8 cellular contexts compared by ENCODE assay signal in the genomic region with DNA sequence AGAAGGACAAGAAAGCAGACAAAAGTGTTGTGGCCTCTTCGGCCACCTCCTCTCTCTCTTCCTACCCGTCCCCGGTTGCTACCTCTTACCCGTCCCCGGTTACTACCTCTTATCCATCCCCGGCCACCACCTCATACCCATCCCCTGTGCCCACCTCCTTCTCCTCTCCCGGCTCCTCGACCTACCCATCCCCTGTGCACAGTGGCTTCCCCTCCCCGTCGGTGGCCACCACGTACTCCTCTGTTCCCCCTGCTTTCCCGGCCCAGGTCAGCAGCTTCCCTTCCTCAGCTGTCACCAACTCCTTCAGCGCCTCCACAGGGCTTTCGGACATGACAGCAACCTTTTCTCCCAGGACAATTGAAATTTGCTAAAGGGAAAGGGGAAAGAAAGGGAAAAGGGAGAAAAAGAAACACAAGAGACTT. TPM values are rescaled to one million over a fixed set of nuclear protein-coding genes. Genes with fewer than 3 reads are reported as not detected.
DNase-seq lines count a peak whose midpoint lies in the region; ATAC-seq lines count a peak whose summit lies in the region.

No MANE protein-coding gene starts in this region.

- H3K27me3 Mint-ChIP-seq in activated T-helper 2 cell treated with anti-CD3 and anti-CD28 coated beads, Interferon-gamma antibody, Interleukin-2, Interleukin-4, amounts not matched to agents 10 μg/mL and 5 μg/mL and 100 μg/mL, durations not matched to agents 14 hours and 24 hours and 36 hours (ENCODE audit: low read depth): peaks cover 1% of the 10 kb centered on the region
- H3K27me3 Mint-ChIP-seq in stimulated activated memory B cell treated with anti-CD40 and anti-IgM and Interleukin-4, amounts not matched to agents 10 μg/mL and 1 μg/mL and 100 μg/mL, for 72 hours: no peaks in the 10 kb centered on the region

- peaks cover 22% of the 10 kb centered on the region for H3K4me1 Mint-ChIP-seq in activated T-helper 2 cell treated with anti-CD3 and anti-CD28 coated beads, Interferon-gamma antibody, Interleukin-2, Interleukin-4, amounts not matched to agents 10 μg/mL and 5 μg/mL and 100 μg/mL, durations not matched to agents 14 hours and 24 hours and 36 hours (ENCODE audit: low read depth)
- H3K4me1 Mint-ChIP-seq in stimulated activated memory B cell treated with anti-CD40 and anti-IgM and Interleukin-4, amounts not matched to agents 10 μg/mL and 1 μg/mL and 100 μg/mL, for 72 hours: peaks cover 26% of the 10 kb centered on the region

- peak overlapping the region; percentile 85 for H3K4me3 Mint-ChIP-seq in activated T-helper 2 cell treated with anti-CD3 and anti-CD28 coated beads, Interferon-gamma antibody, Interleukin-2, Interleukin-4, amounts not matched to agents 10 μg/mL and 5 μg/mL and 100 μg/mL, durations not matched to agents 14 hours and 24 hours and 36 hours (ENCODE audit: low read depth)
- peak overlapping the region; percentile 84 for H3K4me3 Mint-ChIP-seq in stimulated activated memory B cell treated with anti-CD40 and anti-IgM and Interleukin-4, amounts not matched to agents 10 μg/mL and 1 μg/mL and 100 μg/mL, for 72 hours

- H3K9me3 ChIP-seq in iPS-18a (ENCODE audit: control insufficient read depth, low read depth, low read length): no peaks in the 10 kb centered on the region

- H3K4me3 ChIP-seq in iPS-18a (ENCODE audit: low read length): peak overlapping the region; percentile 94

- DNase-seq in activated CD4-positive, alpha-beta T cell treated with anti-CD3 and anti-CD28 coated beads, Interleukin-2, amount 50 U/mL, for 4 hours: peak; percentile 26
- DNase-seq in activated CD4-positive, alpha-beta T cell treated with anti-CD3 and anti-CD28 coated beads for 48 hours: no peak
- DNase-seq in activated T-helper 2 cell treated with anti-CD3 and anti-CD28 coated beads, Interferon-gamma antibody, Interleukin-2, Interleukin-4, amounts not matched to agents 10 μg/mL and 5 μg/mL and 100 μg/mL, durations not matched to agents 14 hours and 24 hours and 36 hours (ENCODE audit: low spot score): no peak
- DNase-seq in head of caudate nucleus (no peak), NCI-H1105 treated with DMSO at 0.1 percent for 48 hours (lab: John Stamatoyannopoulos, UW) (no peak)

- peaks cover 34% of the 10 kb centered on the region for H3K36me3 Mint-ChIP-seq in activated T-helper 2 cell treated with anti-CD3 and anti-CD28 coated beads, Interferon-gamma antibody, Interleukin-2, Interleukin-4, amounts not matched to agents 10 μg/mL and 5 μg/mL and 100 μg/mL, durations not matched to agents 14 hours and 24 hours and 36 hours (ENCODE audit: low read depth)
- H3K36me3 Mint-ChIP-seq in stimulated activated memory B cell treated with anti-CD40 and anti-IgM and Interleukin-4, amounts not matched to agents 10 μg/mL and 1 μg/mL and 100 μg/mL, for 72 hours: peaks cover 19% of the 10 kb centered on the region

- peaks cover 18% of the 10 kb centered on the region for H3K27me3 ChIP-seq in iPS-18a (ENCODE audit: control insufficient read depth, insufficient read depth, low read length)

- intact Hi-C loops in activated T-helper 2 cell treated with anti-CD3 and anti-CD28 coated beads, Interferon-gamma antibody, Interleukin-2, Interleukin-4, amounts not matched to agents 10 μg/mL and 5 μg/mL and 100 μg/mL, durations not matched to agents 14 hours and 24 hours and 36 hours (cut with micrococcal nuclease): loop anchor here (5.0 to 10.0 kb wide), 2 partner anchors 130 to 807 kb away; a partner anchor contains a TSS
- intact Hi-C loops in head of caudate nucleus (cut with DNase I): loop anchor here (10.0 kb wide), 1 partner anchor 107 kb away; a partner anchor contains a TSS

- H3K27ac Mint-ChIP-seq in activated T-helper 2 cell treated with anti-CD3 and anti-CD28 coated beads, Interferon-gamma antibody, Interleukin-2, Interleukin-4, amounts not matched to agents 10 μg/mL and 5 μg/mL and 100 μg/mL, durations not matched to agents 14 hours and 24 hours and 36 hours: no peak overlapping the region
- no peak overlapping the region for H3K27ac Mint-ChIP-seq in stimulated activated memory B cell treated with anti-CD40 and anti-IgM and Interleukin-4, amounts not matched to agents 10 μg/mL and 1 μg/mL and 100 μg/mL, for 72 hours

- H3K36me3 ChIP-seq in iPS-18a (ENCODE audit: control insufficient read depth, low read depth, low read length): peaks cover 15% of the 10 kb centered on the region

- H3K9me3 Mint-ChIP-seq in activated T-helper 2 cell treated with anti-CD3 and anti-CD28 coated beads, Interferon-gamma antibody, Interleukin-2, Interleukin-4, amounts not matched to agents 10 μg/mL and 5 μg/mL and 100 μg/mL, durations not matched to agents 14 hours and 24 hours and 36 hours: no peaks in the 10 kb centered on the region
- H3K9me3 Mint-ChIP-seq in stimulated activated memory B cell treated with anti-CD40 and anti-IgM and Interleukin-4, amounts not matched to agents 10 μg/mL and 1 μg/mL and 100 μg/mL, for 72 hours: no peaks in the 10 kb centered on the region

- H3K27ac ChIP-seq in iPS-18a (ENCODE audit: low read length): no peak overlapping the region

- no peak for ATAC-seq in stimulated activated memory B cell treated with anti-CD40 and anti-IgM and Interleukin-4, amounts not matched to agents 10 μg/mL and 1 μg/mL and 100 μg/mL, for 72 hours
- no peak for ATAC-seq in GM18867 (IDR thresholded peaks at IDR 0.05; ENCODE audit: unreplicated experiment)

- H3K4me1 ChIP-seq in iPS-18a (ENCODE audit: control insufficient read depth, low read depth, low read length): no peaks in the 10 kb centered on the region

- H3K9ac ChIP-seq in iPS-18a (ENCODE audit: low read length): no peak overlapping the region

RNA-seq across cellular contexts. Expression of a gene that starts 2.4 kb away (rescaled TPM):
- 41.9 and 43.0 TPM in 2 replicates for total RNA-seq in activated T-helper 2 cell treated with anti-CD3 and anti-CD28 coated beads, Interferon-gamma antibody, Interleukin-2, Interleukin-4, amounts not matched to agents 10 μg/mL and 5 μg/mL and 100 μg/mL, durations not matched to agents 14 hours and 24 hours and 36 hours

RNA-seq across cellular contexts. Expression of a gene that starts 28.9 kb away (rescaled TPM):
- 9.7 and 11.1 TPM in 2 replicates for total RNA-seq in activated T-helper 2 cell treated with anti-CD3 and anti-CD28 coated beads, Interferon-gamma antibody, Interleukin-2, Interleukin-4, amounts not matched to agents 10 μg/mL and 5 μg/mL and 100 μg/mL, durations not matched to agents 14 hours and 24 hours and 36 hours

Comparison
In these comparisons a context has a peak if more than half of its experiments do, and no peak if none do; other contexts are left out.
1. DNase-seq: peak in activated CD4-positive, alpha-beta T cell treated with anti-CD3 and anti-CD28 coated beads, Interleukin-2, amount 50 U/mL, for 4 hours (2 of 2); none in activated CD4-positive, alpha-beta T cell treated with anti-CD3 and anti-CD28 coated beads for 48 hours (single experiment), activated T-helper 2 cell treated with anti-CD3 and anti-CD28 coated beads, Interferon-gamma antibody, Interleukin-2, Interleukin-4, amounts not matched to agents 10 μg/mL and 5 μg/mL and 100 μg/mL, durations not matched to agents 14 hours and 24 hours and 36 hours (single experiment), head of caudate nucleus (0 of 42) and NCI-H1105 treated with DMSO at 0.1 percent for 48 hours (single experiment).